ENCODE assay signal across 8 cellular contexts in genomic region chr11:67401495-67402191, GRCh38. TPM values are rescaled to one million over a fixed set of nuclear protein-coding genes. Genes with fewer than 3 reads are reported as not detected.
DNase-seq lines count a peak whose midpoint lies in the region; ATAC-seq and TF ChIP-seq lines count a peak whose summit lies in the region.

Gene PPP1CA (minus strand): TSS chr11:67401858. CDS start chr11:67401782, 76 bp downstream.

- H4K8ac ChIP-seq in trophoblast cell (ENCODE audit: low read depth, low read length): peak within 1 kb of the TSS; percentile 99

- H3K9me3 ChIP-seq in trophoblast cell (ENCODE audit: insufficient read depth, low read depth, low read length): no peaks in the 10 kb centered on the region
- H3K9me3 ChIP-seq in tibial artery: no peaks in the 10 kb centered on the region

- H3K27me3 ChIP-seq in trophoblast cell (ENCODE audit: insufficient read depth, low read length) (no peaks in the 10 kb centered on the region), tibial artery (peaks cover 0 to 29% of the 10 kb centered on the region in 2 donors)

- peak within 1 kb of the TSS; percentile 92 for H3K18ac ChIP-seq in trophoblast cell (ENCODE audit: low read length)

- peak; percentile 57 for DNase-seq in GM12864 (ENCODE audit: low read depth)
- peak; percentile 78 for DNase-seq in NCI-H128 (lab: John Stamatoyannopoulos, UW; ENCODE audit: unreplicated experiment)
- DNase-seq in SW480 (ENCODE audit: low spot score): peak; percentile 89
- peak; percentile 79 for DNase-seq in activated naive CD8-positive, alpha-beta T cell treated with anti-CD3 and anti-CD28 coated beads, Interleukin-2, amount 50 U/mL, for 16 hours (ENCODE audit: low read depth, low spot score)
- peak; percentile 93 for DNase-seq in Right ventricle myocardium superior
- peak; percentile 71 to 85 for DNase-seq in trophoblast cell
- DNase-seq in tibial artery: peak; percentile 82 to 95

- H3K14ac ChIP-seq in trophoblast cell (ENCODE audit: low read length): peak within 1 kb of the TSS; percentile 93

- peak within 1 kb of the TSS; percentile 85 for H2BK120ac ChIP-seq in trophoblast cell (ENCODE audit: insufficient read depth, low read length, poor library complexity)

- peaks cover 10% of the 10 kb centered on the region for H3K79me1 ChIP-seq in trophoblast cell (ENCODE audit: low read length)

- peak within 1 kb of the TSS; percentile 79 for H3K4me2 ChIP-seq in trophoblast cell (ENCODE audit: low read length)

- H2BK12ac ChIP-seq in trophoblast cell (ENCODE audit: low read length): peak within 1 kb of the TSS; percentile 42

- H3K23ac ChIP-seq in trophoblast cell (ENCODE audit: low read length): no peak within 1 kb of the TSS

- peak; percentile 66 for ATAC-seq in HG02623 (IDR thresholded peaks at IDR 0.05; ENCODE audit: unreplicated experiment)
- ATAC-seq in Right ventricle myocardium superior (ENCODE audit: poor library complexity): peak; percentile 89

- intact Hi-C loops in Right ventricle myocardium superior (cut with DNase I) (loop anchor here (2.0 kb wide), 1 partner anchor 67 kb away; the partner anchor contains the start of gene TMEM134), tibial artery (cut with DNase I; ENCODE audit: low total_unique reads) (loop anchor here (2.0 to 5.0 kb wide), 2 partner anchors 66 to 101 kb away; partner anchors contain the start of gene TMEM134)

- H3K4me3 ChIP-seq in GM12864 (ENCODE audit: low read depth, low read length) (peak within 1 kb of the TSS; percentile 86), trophoblast cell (ENCODE audit: low read depth, low read length) (peak within 1 kb of the TSS; percentile 91), tibial artery (peak within 1 kb of the TSS; percentile 89)

- H2AFZ ChIP-seq in trophoblast cell (ENCODE audit: insufficient read depth, low read length, poor library complexity): peak within 1 kb of the TSS; percentile 99

- H3K79me2 ChIP-seq in trophoblast cell (ENCODE audit: control insufficient read depth, insufficient read depth, low read length, poor library complexity): peaks cover 13% of the 10 kb centered on the region

- peaks cover 32 to 37% of the 10 kb centered on the region in 2 experiments for H3K36me3 ChIP-seq in trophoblast cell (ENCODE audit: control insufficient read depth in 1 of 2, insufficient read depth in 2 of 2, low read length in 2 of 2)
- H3K36me3 ChIP-seq in tibial artery: peaks cover 21 to 34% (median 33%) of the 10 kb centered on the region in 3 donors

- TF ChIP-seq CTCF in GM12864 (IDR thresholded peaks at IDR 0.05; ENCODE audit: low read depth, low read length, missing control alignments) (peak; percentile 24), tibial artery (IDR thresholded peaks at IDR 0.05) (peak; percentile 43 to 44)

- WGBS in trophoblast cell (ENCODE audit: extremely low coverage, insufficient coverage, insufficient read length): no CpG with 5 or more reads among the region's 73 CpGs

- peak within 1 kb of the TSS; percentile 99 for H3K4ac ChIP-seq in trophoblast cell (ENCODE audit: low read depth, low read length)

- H4K91ac ChIP-seq in trophoblast cell (ENCODE audit: low read depth, low read length): peak within 1 kb of the TSS; percentile 97

- peak within 1 kb of the TSS; percentile 97 for H2BK5ac ChIP-seq in trophoblast cell (ENCODE audit: low read depth, low read length, poor library complexity)

- H4K12ac ChIP-seq in trophoblast cell (ENCODE audit: low read depth, low read length): peak within 1 kb of the TSS; percentile 91

- H2AK5ac ChIP-seq in trophoblast cell (ENCODE audit: low read length): peak within 1 kb of the TSS; percentile 86

- peaks cover 12 to 18% of the 10 kb centered on the region in 2 experiments for H3K4me1 ChIP-seq in trophoblast cell (ENCODE audit: control insufficient read depth in 1 of 2, insufficient read depth in 2 of 2, low read length in 2 of 2)
- peaks cover 0 to 31% (median 25%) of the 10 kb centered on the region in 4 donors for H3K4me1 ChIP-seq in tibial artery

- peak within 1 kb of the TSS; percentile 98 for H3K9ac ChIP-seq in trophoblast cell (ENCODE audit: low read length)

- H3K27ac ChIP-seq in trophoblast cell (ENCODE audit: low read depth, low read length) (peak within 1 kb of the TSS; percentile 96), tibial artery (peak within 1 kb of the TSS; percentile 91 to 95)

RNA-seq across cellular contexts. Expression of gene PPP1CA, which starts in this region (rescaled TPM):
- 103 TPM for total RNA-seq in Right ventricle myocardium superior
- polyA plus RNA-seq in trophoblast cell (2013): 208 and 213 TPM in 2 replicates

Comparison
In these comparisons a context has a peak if more than half of its experiments do, and no peak if none do; other contexts are left out.
1. Peak in every context shown above with its lines: DNase-seq, ATAC-seq, H3K4me3 ChIP-seq and H3K27ac ChIP-seq.